ENCODE assay signal across 10 cellular contexts in genomic region chr3:113241292-113242033, GRCh38. TPM values are rescaled to one million over a fixed set of nuclear protein-coding genes. Genes with fewer than 3 reads are reported as not detected.
DNase-seq lines count a peak whose midpoint lies in the region; ATAC-seq and TF ChIP-seq lines count a peak whose summit lies in the region.
"Had no signal": no experiment of that assay in that cellular context is flagged by ENCODE, and none has a peak within 500 bp of the region (broad histone marks: within the 10 kb centered on the region; RNA-seq: fewer than 3 reads in every experiment).

No MANE protein-coding gene starts in this region.

- no peak overlapping the region for H4K8ac ChIP-seq in neuronal stem cell (ENCODE audit: low read depth, low read length)

- no peaks in the 10 kb centered on the region for H3K79me2 ChIP-seq in Loucy (ENCODE audit: insufficient read depth, low read length)

- H4K91ac ChIP-seq in neuronal stem cell (ENCODE audit: low read depth, low read length, poor library complexity): no peak overlapping the region

- H3K4me1 ChIP-seq in BLaER1 (peaks cover 29% of the 10 kb centered on the region), Loucy (ENCODE audit: insufficient read depth, low read length, poor library complexity, severe bottlenecking) (peaks cover 27% of the 10 kb centered on the region), ectodermal cell (ENCODE audit: control insufficient read depth, insufficient read depth, low read length) (peaks cover 75% of the 10 kb centered on the region), neuronal stem cell (ENCODE audit: control insufficient read depth in 2 of 2, insufficient read depth in 1 of 2, low read depth in 1 of 2, low read length in 2 of 2) (peaks cover 25 to 47% of the 10 kb centered on the region in 2 donors)

- peak overlapping the region; percentile 11 for H3K18ac ChIP-seq in neuronal stem cell (ENCODE audit: low read length)

- no peak overlapping the region for H2BK5ac ChIP-seq in neuronal stem cell (ENCODE audit: low read length)

- H3K9me3 ChIP-seq in BLaER1: no peaks in the 10 kb centered on the region
- no peaks in the 10 kb centered on the region for H3K9me3 ChIP-seq in Loucy (ENCODE audit: insufficient read depth, low read depth, low read length)
- no peaks in the 10 kb centered on the region for H3K9me3 ChIP-seq in ectodermal cell (ENCODE audit: control insufficient read depth, low read length)
- H3K9me3 ChIP-seq in neuronal stem cell (replicated peaks in 1 of 2; ENCODE audit: control insufficient read depth in 2 of 2, insufficient read depth in 1 of 2, low read depth in 1 of 2, low read length in 2 of 2): no peaks in the 10 kb centered on the region

- H2BK12ac ChIP-seq in neuronal stem cell (ENCODE audit: low read length): no peak overlapping the region

- H3K4me3 ChIP-seq in BLaER1 (no peak overlapping the region), Loucy (ENCODE audit: low read length, poor library complexity, severe bottlenecking) (peak overlapping the region; percentile 61), ectodermal cell (ENCODE audit: insufficient read depth, low read depth, low read length) (peak overlapping the region; percentile 5), neuronal stem cell (ENCODE audit: low read length in 2 of 2) (peak overlapping the region in 1 of 2 donors; percentile 28)

- H3K9ac ChIP-seq in BLaER1 (no peak overlapping the region), Loucy (ENCODE audit: low read depth, low read length, poor library complexity, severe bottlenecking) (no peak overlapping the region), neuronal stem cell (ENCODE audit: low read depth, low read length, poor library complexity) (no peak overlapping the region)

- TF ChIP-seq CTCF in Loucy (conservative IDR thresholded peaks at IDR 0.05; ENCODE audit: low read length): no peak

- 4 to 12% methylated on average over 6 of the region's 6 CpGs for WGBS in ectodermal cell, 2 experiments
- no CpG with 5 or more reads among the region's 6 CpGs for WGBS in neuronal stem cell (ENCODE audit: extremely low coverage in 2 of 2, insufficient read length in 2 of 2, insufficient replicate concordance in 1 of 2), 2 donors

- no peak overlapping the region for H2AK5ac ChIP-seq in neuronal stem cell (ENCODE audit: low read depth, low read length)

- no peak overlapping the region for H3K4ac ChIP-seq in neuronal stem cell (ENCODE audit: low read length)

- no peak overlapping the region for H3K14ac ChIP-seq in neuronal stem cell (ENCODE audit: low read length)

- peaks cover 1% of the 10 kb centered on the region for H3K79me1 ChIP-seq in neuronal stem cell (ENCODE audit: low read depth, low read length)

- H3K4me2 ChIP-seq in BLaER1 (peak overlapping the region; percentile 46), Loucy (ENCODE audit: low read depth, low read length, poor library complexity, severe bottlenecking) (peak overlapping the region; percentile 71), neuronal stem cell (ENCODE audit: insufficient read depth, low read length, poor library complexity, severe bottlenecking) (no peak overlapping the region)

- H3K9me2 ChIP-seq in Loucy (replicated peaks; ENCODE audit: low read depth, low read length): no peaks in the 10 kb centered on the region

- no peak overlapping the region for H2BK120ac ChIP-seq in neuronal stem cell (ENCODE audit: low read depth, low read length)

- no peaks in the 10 kb centered on the region for H3K27me3 ChIP-seq in BLaER1
- no peaks in the 10 kb centered on the region for H3K27me3 ChIP-seq in Loucy (ENCODE audit: insufficient read depth, low read length, poor library complexity, severe bottlenecking)
- H3K27me3 ChIP-seq in ectodermal cell (ENCODE audit: control insufficient read depth, insufficient read depth, low read length, poor library complexity, severe bottlenecking): no peaks in the 10 kb centered on the region
- H3K27me3 ChIP-seq in neuronal stem cell (ENCODE audit: control insufficient read depth in 3 of 3, insufficient read depth in 3 of 3, low read depth in 1 of 3, low read length in 3 of 3): no peaks in the 10 kb centered on the region

- no peaks in the 10 kb centered on the region for H3F3A ChIP-seq in Loucy (ENCODE audit: low read depth)

- no peak overlapping the region for H3K23ac ChIP-seq in neuronal stem cell (ENCODE audit: low read depth, low read length, poor library complexity)

- DNase-seq in neuronal stem cell (ENCODE audit: low spot score): peak; percentile 79
- no peak for DNase-seq in substantia nigra (lab: John Stamatoyannopoulos, UW)
- no peak for DNase-seq in D341Med (ENCODE audit: low spot score)
- DNase-seq in stimulated activated CD4-positive, alpha-beta T cell treated with anti-CD3 and anti-CD28 coated beads, Interleukin-1b, Interleukin-23, amount 100 ng/mL, for 48 hours: no peak
- DNase-seq: activated naive CD8-positive, alpha-beta T cell treated with anti-CD3 and anti-CD28 coated beads, Interleukin-2, amount 10 ng/mL, durations not matched to agents 7 days and 5 days; T1000 had no signal

- H2BK15ac ChIP-seq in neuronal stem cell (ENCODE audit: low read length): no peak overlapping the region

- no peak for ATAC-seq in GM19455 (IDR thresholded peaks at IDR 0.05; ENCODE audit: unreplicated experiment)

- peak overlapping the region; percentile 48; the same call in 1 of the 2 replicates for H2AFZ ChIP-seq in Loucy (ENCODE audit: low read length)
- peak overlapping the region; percentile 30 for H2AFZ ChIP-seq in neuronal stem cell (ENCODE audit: low read length)

- H4K20me1 ChIP-seq in BLaER1: no peaks in the 10 kb centered on the region
- H4K20me1 ChIP-seq in Loucy (ENCODE audit: insufficient read depth, low read length, poor library complexity, severe bottlenecking): no peaks in the 10 kb centered on the region

- H3K36me3 ChIP-seq in BLaER1: no peaks in the 10 kb centered on the region
- no peaks in the 10 kb centered on the region for H3K36me3 ChIP-seq in Loucy (ENCODE audit: insufficient read depth, low read length)
- H3K36me3 ChIP-seq in ectodermal cell (ENCODE audit: control insufficient read depth, insufficient read depth, low read length): peaks cover 14% of the 10 kb centered on the region
- H3K36me3 ChIP-seq in neuronal stem cell (replicated peaks in 1 of 2; ENCODE audit: control insufficient read depth in 2 of 2, insufficient read depth in 2 of 2, low read length in 2 of 2): peaks cover 2 to 37% of the 10 kb centered on the region in 2 donors

- no peak overlapping the region for H3K27ac ChIP-seq in BLaER1
- H3K27ac ChIP-seq in ectodermal cell (ENCODE audit: insufficient read depth, low read depth, low read length, poor library complexity, severe bottlenecking): peak overlapping the region; percentile 99
- H3K27ac ChIP-seq in neuronal stem cell (replicated peaks; ENCODE audit: low read length): peak overlapping the region; percentile 67
- H3K27ac ChIP-seq in substantia nigra (ENCODE audit: low read depth, low read length, poor library complexity, severe bottlenecking): no peak overlapping the region

RNA-seq across cellular contexts. Expression of gene BOC, which starts 30.1 kb away (rescaled TPM):
- 278 TPM for polyA plus RNA-seq in ectodermal cell (2013, experiment 1 of 4)
- 240 TPM for polyA plus RNA-seq in ectodermal cell (2013, experiment 2 of 4)
- polyA plus RNA-seq in ectodermal cell (2013, experiment 3 of 4): 186 TPM
- 200 TPM for polyA plus RNA-seq in ectodermal cell (2013, experiment 4 of 4)
- 180 TPM for polyA plus RNA-seq in neuronal stem cell (2013, experiment 1 of 2)
- 180 TPM for polyA plus RNA-seq in neuronal stem cell (2013, experiment 2 of 2)

Comparison
In these comparisons a context has a peak if more than half of its experiments do, and no peak if none do; other contexts are left out.
1. H3K27ac ChIP-seq: peak in ectodermal cell (single experiment) and neuronal stem cell (single experiment); none in BLaER1 (single experiment) and substantia nigra (single experiment).